Comparison of ENCODE assay signal across 21 cellular contexts in genomic region chr6:64258752-64259151, GRCh38.
"Had no signal": no experiment of that assay in that cellular context is flagged by ENCODE, and none has a peak within 500 bp of the region (broad histone marks: within the 10 kb centered on the region; RNA-seq: fewer than 3 reads in every experiment).

No MANE protein-coding gene starts in this region.

- ATAC-seq: Panc1 had no signal

- FAIRE-seq: HTR-8/SVneo had no signal

- DNase-seq: IMR-90, Karpas-422, KG1, MG63, NCI-H1092, NCI-H1105 treated with DMSO at 0.1 percent for 48 hours, NCI-H1417 treated with DMSO at 0.1 percent for 48 hours, NCI-H146, NCI-H1694 treated with DMSO at 0.1 percent for 48 hours, NCI-H1930, NCI-H2081, NCI-H2107, NCI-H2227 treated with DMSO at 0.1 percent for 48 hours, NCI-H526 treated with DMSO at 0.1 percent for 48 hours, NCI-H774, SHP77, SK-N-SH had no signal

- H3K27me3 ChIP-seq: MG63 had no signal

- H3K4me3 ChIP-seq: MG63 had no signal

- H3K27ac ChIP-seq: HL-60, RWPE1 had no signal

- H3K36me3 ChIP-seq: MG63 had no signal

- H3K9me3 ChIP-seq: MG63, SK-N-SH had no signal
